Comparison of ENCODE assay signal across 9 cellular contexts in the genomic region with DNA sequence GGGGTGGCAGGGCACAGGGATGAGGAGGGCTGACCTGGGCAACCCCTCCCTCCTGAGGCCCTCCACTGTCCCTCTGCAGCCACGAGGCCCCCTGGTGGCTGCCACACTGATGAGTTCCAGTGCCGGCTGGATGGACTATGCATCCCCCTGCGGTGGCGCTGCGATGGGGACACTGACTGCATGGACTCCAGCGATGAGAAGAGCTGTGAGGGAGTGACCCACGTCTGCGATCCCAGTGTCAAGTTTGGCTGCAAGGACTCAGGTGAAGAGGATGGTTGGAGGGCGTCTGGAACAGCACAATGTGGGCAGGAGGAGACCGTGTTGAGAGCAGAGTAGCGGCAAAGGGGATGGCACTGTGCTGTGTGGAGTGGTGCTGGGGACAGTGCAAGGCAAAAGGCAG. TPM values are rescaled to one million over a fixed set of nuclear protein-coding genes. Genes with fewer than 3 reads are reported as not detected.
DNase-seq lines count a peak whose midpoint lies in the region; ATAC-seq and TF ChIP-seq lines count a peak whose summit lies in the region.
"Had no signal": no experiment of that assay in that cellular context is flagged by ENCODE, and none has a peak within 500 bp of the region (broad histone marks: within the 10 kb centered on the region; RNA-seq: fewer than 3 reads in every experiment).

No MANE protein-coding gene starts in this region.

- H3K9me3 ChIP-seq in sigmoid colon = no peaks in the 10 kb centered on the region

- no peak overlapping the region for H3K27ac Mint-ChIP-seq in activated naive CD8-positive, alpha-beta T cell treated with anti-CD3 and anti-CD28 coated beads, Interleukin-2, amount 10 ng/mL, durations not matched to agents 7 days and 5 days
- H3K27ac Mint-ChIP-seq in activated naive CD8-positive, alpha-beta T cell treated with anti-CD3 and anti-CD28 coated beads for 36 hours = no peak overlapping the region

- no peak for TF ChIP-seq EP300 in sigmoid colon (IDR thresholded peaks at IDR 0.05)

- H3K9me3 Mint-ChIP-seq in activated naive CD8-positive, alpha-beta T cell treated with anti-CD3 and anti-CD28 coated beads, Interleukin-2, amount 10 ng/mL, durations not matched to agents 7 days and 5 days = no peaks in the 10 kb centered on the region
- no peaks in the 10 kb centered on the region for H3K9me3 Mint-ChIP-seq in activated naive CD8-positive, alpha-beta T cell treated with anti-CD3 and anti-CD28 coated beads for 36 hours

- no peak overlapping the region for H3K4me3 ChIP-seq in sigmoid colon

- TF ChIP-seq CTCF in sigmoid colon (IDR thresholded peaks at IDR 0.05) = peak; percentile 22 to 49 (median 41)

- H3K4me3 Mint-ChIP-seq in activated naive CD8-positive, alpha-beta T cell treated with anti-CD3 and anti-CD28 coated beads, Interleukin-2, amount 10 ng/mL, durations not matched to agents 7 days and 5 days = no peak overlapping the region
- no peak overlapping the region for H3K4me3 Mint-ChIP-seq in activated naive CD8-positive, alpha-beta T cell treated with anti-CD3 and anti-CD28 coated beads for 36 hours

- no peaks in the 10 kb centered on the region for H3K4me1 Mint-ChIP-seq in activated naive CD8-positive, alpha-beta T cell treated with anti-CD3 and anti-CD28 coated beads, Interleukin-2, amount 10 ng/mL, durations not matched to agents 7 days and 5 days
- H3K4me1 Mint-ChIP-seq in activated naive CD8-positive, alpha-beta T cell treated with anti-CD3 and anti-CD28 coated beads for 36 hours = no peaks in the 10 kb centered on the region

- intact Hi-C loops in sigmoid colon (cut with DNase I) = loop anchor here (5.0 kb wide), 1 partner anchor 166 kb away; the partner anchor contains the start of gene ZBTB39

- TF ChIP-seq POLR2A in erythroblast (IDR thresholded peaks at IDR 0.05; ENCODE audit: low read length) (no peak), sigmoid colon (IDR thresholded peaks at IDR 0.05) (no peak)

- H3K36me3 ChIP-seq in sigmoid colon = peaks cover 29 to 71% (median 45%) of the 10 kb centered on the region in 4 donors

- H3K36me3 Mint-ChIP-seq in activated naive CD8-positive, alpha-beta T cell treated with anti-CD3 and anti-CD28 coated beads, Interleukin-2, amount 10 ng/mL, durations not matched to agents 7 days and 5 days = no peaks in the 10 kb centered on the region
- no peaks in the 10 kb centered on the region for H3K36me3 Mint-ChIP-seq in activated naive CD8-positive, alpha-beta T cell treated with anti-CD3 and anti-CD28 coated beads for 36 hours

- H3K27me3 ChIP-seq in sigmoid colon = no peaks in the 10 kb centered on the region

- H3K27me3 Mint-ChIP-seq in activated naive CD8-positive, alpha-beta T cell treated with anti-CD3 and anti-CD28 coated beads, Interleukin-2, amount 10 ng/mL, durations not matched to agents 7 days and 5 days = no peaks in the 10 kb centered on the region
- no peaks in the 10 kb centered on the region for H3K27me3 Mint-ChIP-seq in activated naive CD8-positive, alpha-beta T cell treated with anti-CD3 and anti-CD28 coated beads for 36 hours

- H3K27ac ChIP-seq in sigmoid colon = peak overlapping the region in 2 of 4 donors; percentile 5 to 59

- H3K4me1 ChIP-seq in sigmoid colon = peaks cover 0 to 32% (median 16%) of the 10 kb centered on the region in 4 donors

- peak; percentile 43 for ATAC-seq in activated naive CD8-positive, alpha-beta T cell treated with anti-CD3 and anti-CD28 coated beads, Interleukin-2, amount 10 ng/mL, durations not matched to agents 7 days and 5 days (ENCODE audit: low read depth)
- ATAC-seq in SK-N-SH treated with all-trans-retinoic acid at 6 μM for 48 hours (peak; percentile 61), HG02973 (IDR thresholded peaks at IDR 0.05; ENCODE audit: unreplicated experiment) (no peak)

- POLR2A ChIA-PET in activated naive CD8-positive, alpha-beta T cell treated with anti-CD3 and anti-CD28 coated beads, Interleukin-2, amount 10 ng/mL, durations not matched to agents 7 days and 5 days (lab: Charles Lee) = interaction anchor here (1.0 kb wide), 1 partner anchor 45 kb away, joined by 3 read pairs; the partner anchor contains the start of gene LRP1

- WGBS in sigmoid colon, 2 donors = 63 to 64% methylated on average over 11 of the region's 11 CpGs

- DNase-seq in activated naive CD8-positive, alpha-beta T cell treated with anti-CD3 and anti-CD28 coated beads, Interleukin-2, amount 10 ng/mL, durations not matched to agents 7 days and 5 days = peak; percentile 54
- no peak for DNase-seq in activated naive CD8-positive, alpha-beta T cell treated with anti-CD3 and anti-CD28 coated beads for 36 hours
- peak; percentile 43 to 52 for DNase-seq in erythroblast (lab: John Stamatoyannopoulos, UW)
- no peak for DNase-seq in sigmoid colon
- no peak for DNase-seq in inferior parietal cortex (ENCODE audit: extremely low spot score)
- no peak for DNase-seq in effector CD4-positive, alpha-beta T cell

TF ChIP-seq in SK-N-SH treated with all-trans-retinoic acid at 6 μM for 48 hours, 23 proteins besides CTCF, POLR2A, EP300 and RAD21:
- TF ChIP-seq POU6F1 (CRISPR knock-in tag; IDR thresholded peaks at IDR 0.05; ENCODE audit: borderline replicate concordance, low read depth) (no peak), ZNF70 (CRISPR knock-in tag; IDR thresholded peaks at IDR 0.05) (no peak), ZNF8 (CRISPR knock-in tag; IDR thresholded peaks at IDR 0.05) (no peak), ZNF565 (CRISPR knock-in tag; conservative IDR thresholded peaks at IDR 0.05; ENCODE audit: low read depth) (no peak), ISL1 (CRISPR knock-in tag; IDR thresholded peaks at IDR 0.05) (no peak)

RNA-seq across cellular contexts. Expression of gene LRP1-AS, which starts 25.7 kb away (rescaled TPM):
- not detected for total RNA-seq in activated naive CD8-positive, alpha-beta T cell treated with anti-CD3 and anti-CD28 coated beads, Interleukin-2, amount 10 ng/mL, durations not matched to agents 7 days and 5 days
- total RNA-seq in activated naive CD8-positive, alpha-beta T cell treated with anti-CD3 and anti-CD28 coated beads for 36 hours = not detected
- not detected for total RNA-seq in sigmoid colon
- polyA plus RNA-seq in sigmoid colon = not detected
- polyA plus RNA-seq: adipose tissue had no signal

RNA-seq across cellular contexts. Expression of gene NXPH4, which starts 43.5 kb away (rescaled TPM):
- total RNA-seq in activated naive CD8-positive, alpha-beta T cell treated with anti-CD3 and anti-CD28 coated beads, Interleukin-2, amount 10 ng/mL, durations not matched to agents 7 days and 5 days = 1 to 10 TPM; 1.7 to 2.4 TPM
- under 1 TPM; 0.19 to 0.26 TPM for total RNA-seq in activated naive CD8-positive, alpha-beta T cell treated with anti-CD3 and anti-CD28 coated beads for 36 hours
- not detected for total RNA-seq in sigmoid colon
- polyA plus RNA-seq in sigmoid colon = under 1 TPM in 1 of 3 donors, not detected in 2; 0.13 TPM

RNA-seq across cellular contexts. Expression of gene LRP1, which starts 44.8 kb away (rescaled TPM):
- total RNA-seq in activated naive CD8-positive, alpha-beta T cell treated with anti-CD3 and anti-CD28 coated beads, Interleukin-2, amount 10 ng/mL, durations not matched to agents 7 days and 5 days = 1 to 10 TPM; 4.9 to 6.1 TPM
- 1 to 10 TPM; 1.3 to 2.0 TPM for total RNA-seq in activated naive CD8-positive, alpha-beta T cell treated with anti-CD3 and anti-CD28 coated beads for 36 hours
- 100 to 1,000 TPM; 147 to 262 (median 204) TPM for total RNA-seq in sigmoid colon
- 10 to 100 TPM; 11.4 to 57.9 (median 14.1) TPM for polyA plus RNA-seq in sigmoid colon

RNA-seq across cellular contexts. Expression of gene SHMT2, which starts 56.4 kb away (rescaled TPM):
- 100 to 1,000 TPM; 142 to 159 TPM for total RNA-seq in activated naive CD8-positive, alpha-beta T cell treated with anti-CD3 and anti-CD28 coated beads, Interleukin-2, amount 10 ng/mL, durations not matched to agents 7 days and 5 days
- total RNA-seq in activated naive CD8-positive, alpha-beta T cell treated with anti-CD3 and anti-CD28 coated beads for 36 hours = 100 to 1,000 TPM; 517 to 532 TPM
- 10 to 100 TPM; 24.6 to 52.2 (median 34.5) TPM for total RNA-seq in sigmoid colon
- polyA plus RNA-seq in sigmoid colon = 100 to 1,000 TPM in 1 of 3 donors, 10 to 100 TPM in 2; 26.6 to 100 (median 29.4) TPM

Comparison
In these comparisons a context has a peak if more than half of its experiments do, and no peak if none do; other contexts are left out.
1. DNase-seq: peak in activated naive CD8-positive, alpha-beta T cell treated with anti-CD3 and anti-CD28 coated beads, Interleukin-2, amount 10 ng/mL, durations not matched to agents 7 days and 5 days (single experiment) and erythroblast (2 of 2); none in activated naive CD8-positive, alpha-beta T cell treated with anti-CD3 and anti-CD28 coated beads for 36 hours (single experiment), sigmoid colon (single experiment), inferior parietal cortex (single experiment) and effector CD4-positive, alpha-beta T cell (single experiment).
2. RNA of gene LRP1, which starts 44.8 kb away (total RNA-seq): 147 to 262 TPM in sigmoid colon; 4.9 to 6.1 TPM in activated naive CD8-positive, alpha-beta T cell treated with anti-CD3 and anti-CD28 coated beads, Interleukin-2, amount 10 ng/mL, durations not matched to agents 7 days and 5 days and 1.3 to 2.0 TPM in activated naive CD8-positive, alpha-beta T cell treated with anti-CD3 and anti-CD28 coated beads for 36 hours; every median in the first group is over 10 times any median in the second.